In genomic region chr10:112298581-112298980, GRCh38 we compare ENCODE assay signal across 24 cellular contexts. TPM values are rescaled to one million over a fixed set of nuclear protein-coding genes. Genes with fewer than 3 reads are reported as not detected.
"Had no signal": no experiment of that assay in that cellular context is flagged by ENCODE, and none has a peak within 500 bp of the region (broad histone marks: within the 10 kb centered on the region; RNA-seq: fewer than 3 reads in every experiment).

No MANE protein-coding gene starts in this region.

- DNase-seq: activated CD4-positive, alpha-beta T cell treated with anti-CD3 and anti-CD28 coated beads for 36 hours; activated CD4-positive, alpha-beta T cell treated with anti-CD3 and anti-CD28 coated beads, Interleukin-2, amount 50 U/mL, for 48 hours; cortex of kidney; effector CD4-positive, alpha-beta T cell; gastrocnemius medialis; heart right ventricle; kidney glomerular epithelial cell; lower lobe of right lung; pancreas; SK-N-SH; stimulated activated CD4-positive, alpha-beta T cell treated with anti-CD3 and anti-CD28 coated beads, Interleukin-12 subunit alpha, Interleukin-12 subunit beta, amount 100 ng/mL, for 4 hours; stimulated activated CD4-positive, alpha-beta T cell treated with anti-CD3 and anti-CD28 coated beads, Interleukin-2, amount 100 ng/mL, for 24 hours; stimulated activated naive CD4-positive, alpha-beta T cell treated with Interleukin-2 at 50 U/mL for 16 hours; substantia nigra had no signal

- H3K36me3 ChIP-seq: gastrocnemius medialis, heart right ventricle, lower lobe of right lung, neutrophil, pancreas had no signal

- H3K27me3 Mint-ChIP-seq: type B pancreatic cell had no signal

- H3K4me2 ChIP-seq: SK-N-SH had no signal

- H3K27ac Mint-ChIP-seq: activated CD4-positive, alpha-beta T cell treated with anti-CD3 and anti-CD28 coated beads for 36 hours; activated T-helper 1 cell treated with anti-CD3 and anti-CD28 coated beads, Interleukin-12 subunit alpha, Interleukin-12 subunit beta, Interleukin-2, Interleukin-4 antibody, amounts not matched to agents 30 ng/mL and 10 ng/mL and 1 ng/mL, durations not matched to agents 14 hours and 24 hours and 36 hours; natural killer cell treated with Interleukin-12 subunit alpha and Interleukin-12 subunit beta and Interleukin-15 and Interleukin-18, amount 100 ng/mL, for 72 hours; T-helper 2 cell treated with Interferon-gamma antibody and Interleukin-4, amounts not matched to agents 5 μg/mL and 100 μg/mL, for 36 hours; type B pancreatic cell; WTC11 had no signal

- H3K9me2 ChIP-seq: SK-N-SH had no signal

- ATAC-seq: activated CD4-positive, alpha-beta T cell treated with anti-CD3 and anti-CD28 coated beads for 36 hours; esophagus mucosa; gastrocnemius medialis; lower lobe of right lung; pancreas; WTC11 had no signal

- H3K27me3 ChIP-seq: gastrocnemius medialis, heart right ventricle, pancreas had no signal

- H3K4me1 ChIP-seq: lower lobe of right lung, pancreas had no signal

- H3K36me3 Mint-ChIP-seq: brain; natural killer cell treated with Interleukin-12 subunit alpha and Interleukin-12 subunit beta and Interleukin-15 and Interleukin-18, amount 100 ng/mL, for 72 hours; type B pancreatic cell; WTC11 had no signal

- H3K27ac ChIP-seq: lower lobe of right lung, neutrophil, pancreas had no signal

- H3K9me3 ChIP-seq: gastrocnemius medialis, heart right ventricle, lower lobe of right lung, neutrophil, pancreas, SK-N-SH had no signal

- H3K9ac ChIP-seq: SK-N-SH had no signal

- H3K4me3 Mint-ChIP-seq: activated CD4-positive, alpha-beta T cell treated with anti-CD3 and anti-CD28 coated beads for 36 hours; activated T-helper 1 cell treated with anti-CD3 and anti-CD28 coated beads, Interleukin-12 subunit alpha, Interleukin-12 subunit beta, Interleukin-2, Interleukin-4 antibody, amounts not matched to agents 30 ng/mL and 10 ng/mL and 1 ng/mL, durations not matched to agents 14 hours and 24 hours and 36 hours; brain; central memory CD8-positive, alpha-beta T cell; natural killer cell treated with Interleukin-12 subunit alpha and Interleukin-12 subunit beta and Interleukin-15 and Interleukin-18, amount 100 ng/mL, for 72 hours; T-helper 2 cell treated with Interferon-gamma antibody and Interleukin-4, amounts not matched to agents 5 μg/mL and 100 μg/mL, for 36 hours; type B pancreatic cell; WTC11 had no signal

- H3K4me1 Mint-ChIP-seq: activated CD4-positive, alpha-beta T cell treated with anti-CD3 and anti-CD28 coated beads for 36 hours; central memory CD8-positive, alpha-beta T cell; WTC11 had no signal

- H3K9me3 Mint-ChIP-seq: activated T-helper 1 cell treated with anti-CD3 and anti-CD28 coated beads, Interleukin-12 subunit alpha, Interleukin-12 subunit beta, Interleukin-2, Interleukin-4 antibody, amounts not matched to agents 30 ng/mL and 10 ng/mL and 1 ng/mL, durations not matched to agents 14 hours and 24 hours and 36 hours; central memory CD8-positive, alpha-beta T cell; natural killer cell treated with Interleukin-12 subunit alpha and Interleukin-12 subunit beta and Interleukin-15 and Interleukin-18, amount 100 ng/mL, for 72 hours; T-helper 2 cell treated with Interferon-gamma antibody and Interleukin-4, amounts not matched to agents 5 μg/mL and 100 μg/mL, for 36 hours; type B pancreatic cell; WTC11 had no signal

- H3K4me3 ChIP-seq: gastrocnemius medialis, heart right ventricle, lower lobe of right lung, pancreas had no signal

RNA-seq across cellular contexts. Expression of gene TECTB, which starts 15.4 kb away (rescaled TPM):
- total RNA-seq: activated CD4-positive, alpha-beta T cell treated with anti-CD3 and anti-CD28 coated beads for 36 hours; activated T-helper 1 cell treated with anti-CD3 and anti-CD28 coated beads, Interleukin-12 subunit alpha, Interleukin-12 subunit beta, Interleukin-2, Interleukin-4 antibody, amounts not matched to agents 30 ng/mL and 10 ng/mL and 1 ng/mL, durations not matched to agents 14 hours and 24 hours and 36 hours; esophagus mucosa; gastrocnemius medialis; heart right ventricle; lower lobe of right lung; natural killer cell treated with Interleukin-12 subunit alpha and Interleukin-12 subunit beta and Interleukin-15 and Interleukin-18, amount 100 ng/mL, for 72 hours; pancreas; pulmonary artery endothelial cell; WTC11 had no signal
- polyA plus RNA-seq: heart right ventricle, pancreas, SK-N-SH had no signal
